1 cellular context compared by ENCODE assay signal in the genomic region with DNA sequence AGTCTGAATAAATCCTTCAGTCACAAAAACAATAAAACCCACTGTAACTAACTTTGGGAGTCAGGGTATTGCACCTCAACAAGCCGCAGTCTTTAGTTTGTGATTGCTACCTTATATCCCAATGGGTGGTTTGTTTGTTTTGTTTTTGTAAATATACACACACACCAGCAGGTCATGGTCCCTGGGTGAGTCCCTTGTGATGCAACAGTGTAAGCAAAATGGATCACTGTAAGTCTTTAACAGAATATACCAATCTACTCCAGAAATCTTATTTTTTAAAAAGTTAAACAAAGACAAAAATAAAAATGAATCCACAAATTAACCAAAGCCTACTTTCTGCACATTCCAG.
TF ChIP-seq lines count a peak whose summit lies in the region.
"Not testable (repeated sequence)": the region's sequence is repeated elsewhere in the genome, so short reads cannot be mapped to it uniquely, and the experiment has no call there.

No MANE protein-coding gene starts in this region.

TF ChIP-seq in HepG2, 621 proteins besides CTCF, POLR2A, EP300 and RAD21 (continues in another document):
- TF ChIP-seq PPARG (CRISPR knock-in tag; conservative IDR thresholded peaks at IDR 0.05): peak; percentile 50; the same call in 1 of the 2 replicates
- TF ChIP-seq HMG20A (CRISPR knock-in tag; IDR thresholded peaks at IDR 0.05; ENCODE audit: borderline replicate concordance): peak; percentile 69; the same call in 1 of the 2 replicates
- peak; percentile 37; the same call in 1 of the 2 replicates for TF ChIP-seq HNF4A (CRISPR knock-in tag; IDR thresholded peaks at IDR 0.05)
- peak; percentile 17; the same call in 1 of the 2 replicates for TF ChIP-seq NCOR1 (IDR thresholded peaks at IDR 0.05; ENCODE audit: borderline replicate concordance, low read length)
- peak; percentile 48; the same call in 1 of the 2 replicates for TF ChIP-seq ISL2 (CRISPR knock-in tag; IDR thresholded peaks at IDR 0.05)
- peak; percentile 88 for TF ChIP-seq CEBPB (IDR thresholded peaks at IDR 0.05; ENCODE audit: borderline replicate concordance, low read depth, low read length)
- TF ChIP-seq ZNF331 (CRISPR knock-in tag; IDR thresholded peaks at IDR 0.05): peak; percentile 21; the same call in 1 of the 2 replicates
- TF ChIP-seq, protein P1, sequence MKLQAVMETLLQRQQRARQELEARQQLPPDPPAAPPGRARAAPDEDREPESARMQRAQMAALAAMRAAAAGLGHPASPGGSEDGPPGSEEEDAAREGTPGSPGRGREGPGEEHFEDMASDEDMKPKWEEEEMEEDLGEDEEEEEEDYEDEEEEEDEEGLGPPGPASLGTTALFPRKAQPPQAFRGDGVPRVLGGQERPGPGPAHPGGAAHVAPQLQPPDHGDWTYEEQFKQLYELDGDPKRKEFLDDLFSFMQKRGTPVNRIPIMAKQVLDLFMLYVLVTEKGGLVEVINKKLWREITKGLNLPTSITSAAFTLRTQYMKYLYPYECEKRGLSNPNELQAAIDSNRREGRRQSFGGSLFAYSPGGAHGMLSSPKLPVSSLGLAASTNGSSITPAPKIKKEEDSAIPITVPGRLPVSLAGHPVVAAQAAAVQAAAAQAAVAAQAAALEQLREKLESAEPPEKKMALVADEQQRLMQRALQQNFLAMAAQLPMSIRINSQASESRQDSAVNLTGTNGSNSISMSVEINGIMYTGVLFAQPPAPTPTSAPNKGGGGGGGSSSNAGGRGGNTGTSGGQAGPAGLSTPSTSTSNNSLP (IDR thresholded peaks at IDR 0.05; ENCODE audit: low read depth, low read length): 0 out of 2 replicates have a peak, but pooled peaks have one; percentile 35
- peak; percentile 49; the same call in 1 of the 2 replicates for TF ChIP-seq IRF2 (CRISPR knock-in tag; IDR thresholded peaks at IDR 0.05)
- TF ChIP-seq SOX13, SOX6, LCORL (IDR thresholded peaks at IDR 0.05): not testable (repeated sequence)
- TF ChIP-seq SOX13 (CRISPR knock-in tag; conservative IDR thresholded peaks at IDR 0.05 in 1 of 2, IDR thresholded peaks at IDR 0.05 in 1 of 2): peak in 1 of 2 experiments; percentile 66; a peak in 2 of 4 replicates
- peak; percentile 67 for TF ChIP-seq SAP130 (CRISPR knock-in tag; IDR thresholded peaks at IDR 0.05; ENCODE audit: low read depth)
- peak; percentile 77; the same call in 1 of the 2 replicates for TF ChIP-seq NCOA2 (CRISPR knock-in tag; IDR thresholded peaks at IDR 0.05)
- TF ChIP-seq FOXP1 (IDR thresholded peaks at IDR 0.05): peak; percentile 72; the same call in 1 of the 2 replicates
- TF ChIP-seq FOXP1 (CRISPR knock-in tag; IDR thresholded peaks at IDR 0.05): peak; percentile 97
- peak; percentile 53; the same call in 1 of the 2 replicates for TF ChIP-seq FOXA1 (IDR thresholded peaks at IDR 0.05)
- peak; percentile 72; the same call in 1 of the 2 replicates for TF ChIP-seq FOXA1 (CRISPR knock-in tag; IDR thresholded peaks at IDR 0.05)
- TF ChIP-seq FOXJ3 (CRISPR knock-in tag; IDR thresholded peaks at IDR 0.05; ENCODE audit: borderline replicate concordance): peak; percentile 71; the same call in 1 of the 2 replicates
- TF ChIP-seq MIER2 (CRISPR knock-in tag; IDR thresholded peaks at IDR 0.05): 0 out of 2 replicates have a peak, but pooled peaks have one; percentile 19
- TF ChIP-seq RARA (CRISPR knock-in tag; IDR thresholded peaks at IDR 0.05): peak; percentile 90
- TF ChIP-seq, protein P2, sequence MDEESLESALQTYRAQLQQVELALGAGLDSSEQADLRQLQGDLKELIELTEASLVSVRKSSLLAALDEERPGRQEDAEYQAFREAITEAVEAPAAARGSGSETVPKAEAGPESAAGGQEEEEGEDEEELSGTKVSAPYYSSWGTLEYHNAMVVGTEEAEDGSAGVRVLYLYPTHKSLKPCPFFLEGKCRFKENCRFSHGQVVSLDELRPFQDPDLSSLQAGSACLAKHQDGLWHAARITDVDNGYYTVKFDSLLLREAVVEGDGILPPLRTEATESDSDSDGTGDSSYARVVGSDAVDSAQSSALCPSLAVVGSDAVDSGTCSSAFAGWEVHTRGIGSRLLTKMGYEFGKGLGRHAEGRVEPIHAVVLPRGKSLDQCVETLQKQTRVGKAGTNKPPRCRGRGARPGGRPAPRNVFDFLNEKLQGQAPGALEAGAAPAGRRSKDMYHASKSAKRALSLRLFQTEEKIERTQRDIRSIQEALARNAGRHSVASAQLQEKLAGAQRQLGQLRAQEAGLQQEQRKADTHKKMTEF (CRISPR knock-in tag; IDR thresholded peaks at IDR 0.05): peak; percentile 81
- TF ChIP-seq SOX6 (CRISPR knock-in tag; IDR thresholded peaks at IDR 0.05): peak; percentile 68; the same call in 1 of the 2 replicates
- peak; percentile 48; the same call in 1 of the 2 replicates for TF ChIP-seq ELF3 (CRISPR knock-in tag; IDR thresholded peaks at IDR 0.05)
- peak; percentile 92 for TF ChIP-seq GATAD2A (CRISPR knock-in tag; IDR thresholded peaks at IDR 0.05)
- TF ChIP-seq THAP11 (CRISPR knock-in tag; IDR thresholded peaks at IDR 0.05): 0 out of 2 replicates have a peak, but pooled peaks have one; percentile 31
- TF ChIP-seq LCORL (CRISPR knock-in tag; IDR thresholded peaks at IDR 0.05): peak; percentile 58; the same call in 1 of the 2 replicates
- 0 out of 2 replicates have a peak, but pooled peaks have one; percentile 35 for TF ChIP-seq MIXL1 (CRISPR knock-in tag; IDR thresholded peaks at IDR 0.05)
- TF ChIP-seq PRDM10 (CRISPR knock-in tag; IDR thresholded peaks at IDR 0.05; ENCODE audit: low read depth): peak; percentile 56; the same call in 1 of the 2 replicates
- peak; percentile 89 for TF ChIP-seq CEBPG (CRISPR knock-in tag; IDR thresholded peaks at IDR 0.05)
- TF ChIP-seq SIX1 (CRISPR knock-in tag; IDR thresholded peaks at IDR 0.05; ENCODE audit: borderline replicate concordance): peak; percentile 43; the same call in 1 of the 2 replicates
- TF ChIP-seq ZNF280D (CRISPR knock-in tag; IDR thresholded peaks at IDR 0.05): 0 out of 2 replicates have a peak, but pooled peaks have one; percentile 36
- TF ChIP-seq FOXP4 (CRISPR knock-in tag; IDR thresholded peaks at IDR 0.05): peak; percentile 93
- peak; percentile 68; the same call in 1 of the 2 replicates for TF ChIP-seq MIER3 (CRISPR knock-in tag; IDR thresholded peaks at IDR 0.05; ENCODE audit: borderline replicate concordance)
- peak; percentile 58; the same call in 1 of the 2 replicates for TF ChIP-seq HDAC1 (CRISPR knock-in tag; IDR thresholded peaks at IDR 0.05)
- TF ChIP-seq MED1 (CRISPR knock-in tag; IDR thresholded peaks at IDR 0.05): peak; percentile 74
- peak; percentile 41; the same call in 1 of the 2 replicates for TF ChIP-seq SALL1 (CRISPR knock-in tag; IDR thresholded peaks at IDR 0.05)
- peak; percentile 69 for TF ChIP-seq NR2F2 (IDR thresholded peaks at IDR 0.05; ENCODE audit: borderline replicate concordance, low read depth)
- TF ChIP-seq BCL6 (CRISPR knock-in tag; IDR thresholded peaks at IDR 0.05): peak; percentile 53; the same call in 1 of the 2 replicates
- 0 out of 2 replicates have a peak, but pooled peaks have one; percentile 28 for TF ChIP-seq NFKBIZ (CRISPR knock-in tag; IDR thresholded peaks at IDR 0.05)
- TF ChIP-seq, protein P3, sequence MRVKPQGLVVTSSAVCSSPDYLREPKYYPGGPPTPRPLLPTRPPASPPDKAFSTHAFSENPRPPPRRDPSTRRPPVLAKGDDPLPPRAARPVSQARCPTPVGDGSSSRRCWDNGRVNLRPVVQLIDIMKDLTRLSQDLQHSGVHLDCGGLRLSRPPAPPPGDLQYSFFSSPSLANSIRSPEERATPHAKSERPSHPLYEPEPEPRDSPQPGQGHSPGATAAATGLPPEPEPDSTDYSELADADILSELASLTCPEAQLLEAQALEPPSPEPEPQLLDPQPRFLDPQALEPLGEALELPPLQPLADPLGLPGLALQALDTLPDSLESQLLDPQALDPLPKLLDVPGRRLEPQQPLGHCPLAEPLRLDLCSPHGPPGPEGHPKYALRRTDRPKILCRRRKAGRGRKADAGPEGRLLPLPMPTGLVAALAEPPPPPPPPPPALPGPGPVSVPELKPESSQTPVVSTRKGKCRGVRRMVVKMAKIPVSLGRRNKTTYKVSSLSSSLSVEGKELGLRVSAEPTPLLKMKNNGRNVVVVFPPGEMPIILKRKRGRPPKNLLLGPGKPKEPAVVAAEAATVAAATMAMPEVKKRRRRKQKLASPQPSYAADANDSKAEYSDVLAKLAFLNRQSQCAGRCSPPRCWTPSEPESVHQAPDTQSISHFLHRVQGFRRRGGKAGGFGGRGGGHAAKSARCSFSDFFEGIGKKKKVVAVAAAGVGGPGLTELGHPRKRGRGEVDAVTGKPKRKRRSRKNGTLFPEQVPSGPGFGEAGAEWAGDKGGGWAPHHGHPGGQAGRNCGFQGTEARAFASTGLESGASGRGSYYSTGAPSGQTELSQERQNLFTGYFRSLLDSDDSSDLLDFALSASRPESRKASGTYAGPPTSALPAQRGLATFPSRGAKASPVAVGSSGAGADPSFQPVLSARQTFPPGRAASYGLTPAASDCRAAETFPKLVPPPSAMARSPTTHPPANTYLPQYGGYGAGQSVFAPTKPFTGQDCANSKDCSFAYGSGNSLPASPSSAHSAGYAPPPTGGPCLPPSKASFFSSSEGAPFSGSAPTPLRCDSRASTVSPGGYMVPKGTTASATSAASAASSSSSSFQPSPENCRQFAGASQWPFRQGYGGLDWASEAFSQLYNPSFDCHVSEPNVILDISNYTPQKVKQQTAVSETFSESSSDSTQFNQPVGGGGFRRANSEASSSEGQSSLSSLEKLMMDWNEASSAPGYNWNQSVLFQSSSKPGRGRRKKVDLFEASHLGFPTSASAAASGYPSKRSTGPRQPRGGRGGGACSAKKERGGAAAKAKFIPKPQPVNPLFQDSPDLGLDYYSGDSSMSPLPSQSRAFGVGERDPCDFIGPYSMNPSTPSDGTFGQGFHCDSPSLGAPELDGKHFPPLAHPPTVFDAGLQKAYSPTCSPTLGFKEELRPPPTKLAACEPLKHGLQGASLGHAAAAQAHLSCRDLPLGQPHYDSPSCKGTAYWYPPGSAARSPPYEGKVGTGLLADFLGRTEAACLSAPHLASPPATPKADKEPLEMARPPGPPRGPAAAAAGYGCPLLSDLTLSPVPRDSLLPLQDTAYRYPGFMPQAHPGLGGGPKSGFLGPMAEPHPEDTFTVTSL (CRISPR knock-in tag; IDR thresholded peaks at IDR 0.05; ENCODE audit: borderline replicate concordance): peak; percentile 88; the same call in 1 of the 2 replicates
